ENCODE assay signal across 10 cellular contexts in genomic region chr11:9755561-9755960, GRCh38.
A peak's percentile ranks its signal among the peaks of the same experiment; 100 is the strongest.
DNase-seq lines count a peak whose midpoint lies in the region; ATAC-seq and TF ChIP-seq lines count a peak whose summit lies in the region.
"Had no signal": no experiment of that assay in that cellular context is flagged by ENCODE, and none has a peak within 500 bp of the region (broad histone marks: within the 10 kb centered on the region; RNA-seq: fewer than 3 reads in every experiment).

No MANE protein-coding gene starts in this region.

- no peak overlapping the region for H3K4me3 ChIP-seq in fibroblast of pulmonary artery (replicated peaks; ENCODE audit: low read depth, low read length)

- peaks cover 62 to 79% of the 10 kb centered on the region in 2 donors for H3K4me1 Mint-ChIP-seq in stimulated activated naive B cell treated with anti-CD40 and anti-IgM and Interleukin-4, amounts not matched to agents 10 μg/mL and 1 μg/mL and 100 μg/mL, for 72 hours

- DNase-seq in NCI-H1105 treated with DMSO at 0.1 percent for 48 hours (lab: John Stamatoyannopoulos, UW) (peak; percentile 34), NCI-H1105 (lab: John Stamatoyannopoulos, UW) (no peak), SW480 (ENCODE audit: low spot score) (peak; percentile 40), fibroblast of pulmonary artery (ENCODE audit: low read depth) (peak; percentile 88), NCI-H1048 (lab: John Stamatoyannopoulos, UW) (no peak), NCI-H2171 treated with DMSO at 0.1 percent for 48 hours (lab: John Stamatoyannopoulos, UW) (no peak)
- DNase-seq in stimulated activated naive B cell treated with anti-CD40 and anti-IgM and Interleukin-4, amounts not matched to agents 10 μg/mL and 1 μg/mL and 100 μg/mL, for 72 hours = no peak
- no peak for DNase-seq in activated CD4-positive, CD25-positive, alpha-beta regulatory T cell (lab: John Stamatoyannopoulos, UW)
- DNase-seq: NCI-H446 treated with DMSO at 0.1 percent for 48 hours, substantia nigra had no signal

- peaks cover 10 to 46% of the 10 kb centered on the region in 2 donors for H3K36me3 Mint-ChIP-seq in stimulated activated naive B cell treated with anti-CD40 and anti-IgM and Interleukin-4, amounts not matched to agents 10 μg/mL and 1 μg/mL and 100 μg/mL, for 72 hours

- peak overlapping the region; percentile 97 for H3K27ac Mint-ChIP-seq in stimulated activated naive B cell treated with anti-CD40 and anti-IgM and Interleukin-4, amounts not matched to agents 10 μg/mL and 1 μg/mL and 100 μg/mL, for 72 hours

- no peak for ATAC-seq in stimulated activated naive B cell treated with anti-CD40 and anti-IgM and Interleukin-4, amounts not matched to agents 10 μg/mL and 1 μg/mL and 100 μg/mL, for 72 hours (replicated peaks)

- H3K27me3 Mint-ChIP-seq in stimulated activated naive B cell treated with anti-CD40 and anti-IgM and Interleukin-4, amounts not matched to agents 10 μg/mL and 1 μg/mL and 100 μg/mL, for 72 hours = no peaks in the 10 kb centered on the region

- no peaks in the 10 kb centered on the region for H3K9me3 Mint-ChIP-seq in stimulated activated naive B cell treated with anti-CD40 and anti-IgM and Interleukin-4, amounts not matched to agents 10 μg/mL and 1 μg/mL and 100 μg/mL, for 72 hours

- peak overlapping the region; percentile 61 to 70 for H3K4me3 Mint-ChIP-seq in stimulated activated naive B cell treated with anti-CD40 and anti-IgM and Interleukin-4, amounts not matched to agents 10 μg/mL and 1 μg/mL and 100 μg/mL, for 72 hours

- no peak for TF ChIP-seq CTCF in fibroblast of pulmonary artery (IDR thresholded peaks at IDR 0.05; ENCODE audit: low read length, missing control alignments)

Comparison
In these comparisons a context has a peak if more than half of its experiments do, and no peak if none do; other contexts are left out.
1. DNase-seq: peak in NCI-H1105 treated with DMSO at 0.1 percent for 48 hours (single experiment), SW480 (single experiment) and fibroblast of pulmonary artery (single experiment); none in NCI-H1105 (single experiment), stimulated activated naive B cell treated with anti-CD40 and anti-IgM and Interleukin-4, amounts not matched to agents 10 μg/mL and 1 μg/mL and 100 μg/mL, for 72 hours (single experiment), activated CD4-positive, CD25-positive, alpha-beta regulatory T cell (0 of 4), NCI-H1048 (single experiment) and NCI-H2171 treated with DMSO at 0.1 percent for 48 hours (single experiment).